ENCODE assay signal across 13 cellular contexts in genomic region chr11:133948711-133949110, GRCh38. TPM values are rescaled to one million over a fixed set of nuclear protein-coding genes. Genes with fewer than 3 reads are reported as not detected.
A peak's percentile ranks its signal among the peaks of the same experiment; 100 is the strongest.
DNase-seq lines count a peak whose midpoint lies in the region; ATAC-seq and TF ChIP-seq lines count a peak whose summit lies in the region.
"Had no signal": no experiment of that assay in that cellular context is flagged by ENCODE, and none has a peak within 500 bp of the region (broad histone marks: within the 10 kb centered on the region; RNA-seq: fewer than 3 reads in every experiment).

No MANE protein-coding gene starts in this region.

- peak overlapping the region; percentile 80 for H3K27ac ChIP-seq in WERI-Rb-1
- H3K27ac ChIP-seq: body of pancreas, psoas muscle, tibial nerve had no signal

- H3K27ac Mint-ChIP-seq in glutamatergic neuron (ENCODE audit: unreplicated experiment), result peak overlapping the region; percentile 99

- H3K4me1 Mint-ChIP-seq in glutamatergic neuron (ENCODE audit: low read depth, unreplicated experiment), result peaks cover 70% of the 10 kb centered on the region

- peaks cover 32% of the 10 kb centered on the region for H3K27me3 Mint-ChIP-seq in glutamatergic neuron (ENCODE audit: unreplicated experiment)

- H3K9me3 ChIP-seq in WERI-Rb-1 (ENCODE audit: severe bottlenecking), result no peaks in the 10 kb centered on the region
- H3K9me3 ChIP-seq: body of pancreas, psoas muscle, tibial nerve had no signal

- DNase-seq in NCI-H2171 treated with DMSO at 0.1 percent for 48 hours (lab: John Stamatoyannopoulos, UW) (peak; percentile 62), NCI-H2171 (lab: John Stamatoyannopoulos, UW) (no peak), G401 (ENCODE audit: low spot score) (peak; percentile 61), WERI-Rb-1 (no peak), glutamatergic neuron (no peak), NCI-H524 treated with DMSO at 0.1 percent for 48 hours (lab: John Stamatoyannopoulos, UW) (no peak)
- DNase-seq: body of pancreas, foreskin fibroblast, HCEC 1CT had no signal

- peaks cover 10% of the 10 kb centered on the region for H3K36me3 Mint-ChIP-seq in glutamatergic neuron (ENCODE audit: unreplicated experiment)

- no peak overlapping the region for H3K4me3 ChIP-seq in WERI-Rb-1 (ENCODE audit: low read depth, low read length)
- H3K4me3 ChIP-seq: body of pancreas, psoas muscle, tibial nerve had no signal

- H3K4me3 Mint-ChIP-seq in glutamatergic neuron (ENCODE audit: unreplicated experiment), result peak overlapping the region; percentile 96

- in situ Hi-C loops in G401 (cut with HindIII; ENCODE audit: low sequenced_read_pairs), result no loop called here

- no peaks in the 10 kb centered on the region for H3K27me3 ChIP-seq in WERI-Rb-1 (ENCODE audit: insufficient read depth, low read depth, severe bottlenecking)
- H3K27me3 ChIP-seq: body of pancreas had no signal

- no peak for ATAC-seq in HG02759 (IDR thresholded peaks at IDR 0.05; ENCODE audit: unreplicated experiment)
- no peak for ATAC-seq in HG02852 (IDR thresholded peaks at IDR 0.05; ENCODE audit: unreplicated experiment)
- ATAC-seq: body of pancreas, psoas muscle had no signal

- peaks cover 35% of the 10 kb centered on the region for H3K9me3 Mint-ChIP-seq in glutamatergic neuron (ENCODE audit: unreplicated experiment)

- TF ChIP-seq CTCF in WERI-Rb-1 (IDR thresholded peaks at IDR 0.05; ENCODE audit: low read depth, low read length) (no peak), glutamatergic neuron (IDR thresholded peaks at IDR 0.05; ENCODE audit: partially characterized antibody, unreplicated experiment) (no peak)

- H3K36me3 ChIP-seq in WERI-Rb-1, result peaks cover 20% of the 10 kb centered on the region
- H3K36me3 ChIP-seq: tibial nerve had no signal

RNA-seq across cellular contexts. Expression of gene IGSF9B, which starts 8.1 kb away (rescaled TPM):
- 0.51 and 0.74 TPM in 2 replicates for total RNA-seq in G401 (2014; rRNA removed; shearing (Covaris generic))
- 209 TPM for total RNA-seq in glutamatergic neuron (ENCODE audit: unreplicated experiment)

Comparison
In these comparisons a context has a peak if more than half of its experiments do, and no peak if none do; other contexts are left out.
1. DNase-seq: peak in NCI-H2171 treated with DMSO at 0.1 percent for 48 hours (single experiment) and G401 (single experiment); none in NCI-H2171 (single experiment), WERI-Rb-1 (single experiment), glutamatergic neuron (single experiment) and NCI-H524 treated with DMSO at 0.1 percent for 48 hours (single experiment).
2. RNA of gene IGSF9B, which starts 8.1 kb away (total RNA-seq): 209 TPM in glutamatergic neuron (single experiment); 0.51 to 0.74 TPM in G401; every median in the first group is over 100 times any median in the second.